Comparison of ENCODE assay signal across 22 cellular contexts in genomic region chr15:23570466-23570865, GRCh38. TPM values are rescaled to one million over a fixed set of nuclear protein-coding genes. Genes with fewer than 3 reads are reported as not detected.
A peak's percentile ranks its signal among the peaks of the same experiment; 100 is the strongest.
DNase-seq lines count a peak whose midpoint lies in the region; ATAC-seq and TF ChIP-seq lines count a peak whose summit lies in the region.
"Had no signal": no experiment of that assay in that cellular context is flagged by ENCODE, and none has a peak within 500 bp of the region (broad histone marks: within the 10 kb centered on the region; RNA-seq: fewer than 3 reads in every experiment).

No MANE protein-coding gene starts in this region.

- no peaks in the 10 kb centered on the region for H3K9me3 ChIP-seq in HCT116 (ENCODE audit: control insufficient read depth in 1 of 2, insufficient read depth in 1 of 2, low read depth in 1 of 2, low read length in 2 of 2)
- H3K9me3 ChIP-seq in CD4-positive, alpha-beta memory T cell (ENCODE audit: control insufficient read depth in 1 of 2, low read length in 2 of 2), result no peaks in the 10 kb centered on the region
- H3K9me3 ChIP-seq: adrenal gland, Caco-2, neutrophil, upper lobe of right lung had no signal

- RAD21 ChIA-PET in HCT116 (lab: Charles Lee; ENCODE audit: low non-redundant PET in 1 of 2, low total read pairs in 2 of 2, uncharacterized antibody in 2 of 2, unreplicated experiment in 2 of 2), result no interaction called here

- POLR2A ChIA-PET in HCT116 (lab: Charles Lee), result no interaction called here
- POLR2A ChIA-PET in CD4-positive, alpha-beta memory T cell (lab: Charles Lee; ENCODE audit: partially characterized antibody), result no interaction called here

- no peaks in the 10 kb centered on the region for H3K9me2 ChIP-seq in HCT116 (ENCODE audit: insufficient read depth)

- ATAC-seq in HCT116 (no peak), HG02571 (IDR thresholded peaks at IDR 0.05; ENCODE audit: unreplicated experiment) (no peak), HG03342 (IDR thresholded peaks at IDR 0.05; ENCODE audit: unreplicated experiment) (no peak)
- ATAC-seq: right cardiac atrium; stimulated activated naive CD8-positive, alpha-beta T cell treated with anti-CD3 and anti-CD28 coated beads, Interleukin-15, Interleukin-2, amounts not matched to agents 100 U/mL and 50 U/mL, for 24 hours; upper lobe of right lung had no signal

- H3K9me3 Mint-ChIP-seq in progenitor cell of endocrine pancreas (ENCODE audit: low read depth), result peaks cover 19% of the 10 kb centered on the region
- H3K9me3 Mint-ChIP-seq in CD4-positive, alpha-beta memory T cell, result peaks cover 0 to 5% (median 0%) of the 10 kb centered on the region in 8 donors

- H3K79me2 ChIP-seq in HCT116 (ENCODE audit: insufficient read depth, low read length), result peaks cover 97% of the 10 kb centered on the region

- in situ Hi-C loops in SK-MEL-5 (cut with HindIII; ENCODE audit: low pct_unique_long_range_greater_than_20kb, low sequenced_read_pairs), result no loop called here

- CTCF ChIA-PET in HCT116 (lab: Charles Lee), result no interaction called here
- CTCF ChIA-PET in CD4-positive, alpha-beta memory T cell (lab: Charles Lee; ENCODE audit: partially characterized antibody), result no interaction called here

- no peak for TF ChIP-seq RAD21 in HCT116 (IDR thresholded peaks at IDR 0.05; ENCODE audit: low read depth)

- H3K4me1 ChIP-seq in HCT116 (ENCODE audit: control insufficient read depth in 1 of 2, insufficient read depth in 2 of 2, low read length in 2 of 2), result peaks cover 8 to 24% of the 10 kb centered on the region in 2 experiments; a peak in 3 of 4 replicates
- no peaks in the 10 kb centered on the region for H3K4me1 ChIP-seq in CD4-positive, alpha-beta memory T cell (ENCODE audit: insufficient read depth, low read length)
- H3K4me1 ChIP-seq: adrenal gland, upper lobe of right lung had no signal

- H3K4me3 Mint-ChIP-seq in progenitor cell of endocrine pancreas (ENCODE audit: low read depth), result peak overlapping the region; percentile 14
- H3K4me3 Mint-ChIP-seq in CD4-positive, alpha-beta memory T cell, result no peak overlapping the region

- H4K20me1 ChIP-seq in HCT116 (ENCODE audit: insufficient read depth), result no peaks in the 10 kb centered on the region

- peaks cover 3% of the 10 kb centered on the region for H3K36me3 Mint-ChIP-seq in progenitor cell of endocrine pancreas (ENCODE audit: insufficient read depth)
- peaks cover 0 to 5% of the 10 kb centered on the region in 2 donors for H3K36me3 Mint-ChIP-seq in CD4-positive, alpha-beta memory T cell

- DNase-seq in HCT116 (ENCODE audit: low read depth, low spot score) (peak; percentile 8), SK-MEL-5 (ENCODE audit: low read depth, low spot score) (peak; percentile 96), inferior parietal cortex (ENCODE audit: extremely low spot score) (peak; percentile 32), progenitor cell of endocrine pancreas (ENCODE audit: low spot score, unreplicated experiment) (no peak)
- DNase-seq in CD4-positive, alpha-beta memory T cell, result no peak
- DNase-seq: activated CD4-positive, alpha-beta T cell treated with anti-CD3 and anti-CD28 coated beads for 4 hours; activated CD8-positive, alpha-beta memory T cell treated with anti-CD3 and anti-CD28 coated beads, Interleukin-2, amount 50 U/mL, for 48 hours; activated effector memory CD4-positive, alpha-beta T cell treated with anti-CD3 and anti-CD28 coated beads, Interleukin-2, amount 50 U/mL, for 16 hours; adrenal gland; Caco-2; cerebellar nuclear complex; HCEC 1CT; NCI-H1694; NCI-H446 treated with DMSO at 0.1 percent for 48 hours; right cardiac atrium; stimulated activated naive CD8-positive, alpha-beta T cell treated with anti-CD3 and anti-CD28 coated beads, Interleukin-15, Interleukin-2, amounts not matched to agents 100 U/mL and 50 U/mL, for 24 hours; SW 1271; upper lobe of right lung had no signal

- H3K4me3 ChIP-seq in HCT116 (replicated peaks in 1 of 2; ENCODE audit: low read depth in 1 of 2, low read length in 2 of 2), result no peak overlapping the region
- H3K4me3 ChIP-seq in CD4-positive, alpha-beta memory T cell (ENCODE audit: low read length in 2 of 2), result no peak overlapping the region
- H3K4me3 ChIP-seq: adrenal gland, upper lobe of right lung had no signal

- H3K27me3 ChIP-seq in HCT116 (ENCODE audit: insufficient read depth, low read length), result no peaks in the 10 kb centered on the region
- H3K27me3 ChIP-seq in CD4-positive, alpha-beta memory T cell (ENCODE audit: insufficient read depth, low read length), result no peaks in the 10 kb centered on the region
- H3K27me3 ChIP-seq: adrenal gland, neutrophil, upper lobe of right lung had no signal

- no peak overlapping the region for H3K27ac ChIP-seq in HCT116 (ENCODE audit: low read depth, low read length)
- H3K27ac ChIP-seq in CD4-positive, alpha-beta memory T cell (ENCODE audit: low read depth, low read length), result no peak overlapping the region
- H3K27ac ChIP-seq: adrenal gland, neutrophil, upper lobe of right lung had no signal

- H3K4me1 Mint-ChIP-seq in progenitor cell of endocrine pancreas (ENCODE audit: low read depth), result peaks cover 22% of the 10 kb centered on the region
- H3K4me1 Mint-ChIP-seq in CD4-positive, alpha-beta memory T cell, result peaks cover 0 to 14% (median 0%) of the 10 kb centered on the region in 4 donors

- BruUV-seq in HCT116 (replicated peaks; lab: Mats Ljungman, UMichigan), result no TSS peak

- TF ChIP-seq CTCF in HCT116 (IDR thresholded peaks at IDR 0.05 in 2 of 3, conservative IDR thresholded peaks at IDR 0.05 in 1 of 3; ENCODE audit: borderline replicate concordance in 1 of 3, insufficient read depth in 1 of 3, low read depth in 2 of 3, low read length in 2 of 3) (no peak), progenitor cell of endocrine pancreas (IDR thresholded peaks at IDR 0.05; ENCODE audit: unreplicated experiment) (no peak)

- H3K27me3 Mint-ChIP-seq in progenitor cell of endocrine pancreas, result no peaks in the 10 kb centered on the region
- no peaks in the 10 kb centered on the region for H3K27me3 Mint-ChIP-seq in CD4-positive, alpha-beta memory T cell

- no peak overlapping the region for H3K4me2 ChIP-seq in HCT116 (ENCODE audit: low read length)

- H3K27ac Mint-ChIP-seq in progenitor cell of endocrine pancreas, result peak overlapping the region; percentile 98
- H3K27ac Mint-ChIP-seq in CD4-positive, alpha-beta memory T cell, result no peak overlapping the region

- intact Hi-C loops in HCT116 (cut with micrococcal nuclease), result no loop called here
- intact Hi-C loops in CD4-positive, alpha-beta memory T cell (cut with micrococcal nuclease), result no loop called here

- no peak overlapping the region for H3K9ac ChIP-seq in HCT116 (ENCODE audit: low read length)

- H2AFZ ChIP-seq in HCT116 (ENCODE audit: low read depth, low read length, poor library complexity, severe bottlenecking), result no peak overlapping the region

- TF ChIP-seq POLR2A in HCT116 (IDR thresholded peaks at IDR 0.05; ENCODE audit: borderline replicate concordance, extremely low read depth, insufficient read depth, insufficient read length), result no peak

- peaks cover 4 to 12% of the 10 kb centered on the region in 2 experiments; a peak in 3 of 4 replicates for H3K36me3 ChIP-seq in HCT116 (ENCODE audit: control insufficient read depth in 1 of 2, insufficient read depth in 2 of 2, low read length in 2 of 2)
- no peaks in the 10 kb centered on the region for H3K36me3 ChIP-seq in CD4-positive, alpha-beta memory T cell (ENCODE audit: insufficient read depth, low read length)
- H3K36me3 ChIP-seq: adrenal gland, neutrophil, upper lobe of right lung had no signal

TF ChIP-seq in HCT116, 20 proteins besides CTCF, POLR2A, EP300 and RAD21:
- no peak for TF ChIP-seq TCF7L2 (IDR thresholded peaks at IDR 0.05; ENCODE audit: borderline replicate concordance, extremely low read depth, insufficient read depth, insufficient read length)
- no peak for TF ChIP-seq EZH2 (IDR thresholded peaks at IDR 0.05)
- TF ChIP-seq CBX3 (IDR thresholded peaks at IDR 0.05; ENCODE audit: low read depth), result no peak
- no peak for TF ChIP-seq SRF (IDR thresholded peaks at IDR 0.05; ENCODE audit: low read depth)
- no peak for TF ChIP-seq SP1 (IDR thresholded peaks at IDR 0.05; ENCODE audit: low read depth)
- TF ChIP-seq ZNF274 (IDR thresholded peaks at IDR 0.05; ENCODE audit: low read depth, low read length), result no peak
- TF ChIP-seq, protein P1, sequence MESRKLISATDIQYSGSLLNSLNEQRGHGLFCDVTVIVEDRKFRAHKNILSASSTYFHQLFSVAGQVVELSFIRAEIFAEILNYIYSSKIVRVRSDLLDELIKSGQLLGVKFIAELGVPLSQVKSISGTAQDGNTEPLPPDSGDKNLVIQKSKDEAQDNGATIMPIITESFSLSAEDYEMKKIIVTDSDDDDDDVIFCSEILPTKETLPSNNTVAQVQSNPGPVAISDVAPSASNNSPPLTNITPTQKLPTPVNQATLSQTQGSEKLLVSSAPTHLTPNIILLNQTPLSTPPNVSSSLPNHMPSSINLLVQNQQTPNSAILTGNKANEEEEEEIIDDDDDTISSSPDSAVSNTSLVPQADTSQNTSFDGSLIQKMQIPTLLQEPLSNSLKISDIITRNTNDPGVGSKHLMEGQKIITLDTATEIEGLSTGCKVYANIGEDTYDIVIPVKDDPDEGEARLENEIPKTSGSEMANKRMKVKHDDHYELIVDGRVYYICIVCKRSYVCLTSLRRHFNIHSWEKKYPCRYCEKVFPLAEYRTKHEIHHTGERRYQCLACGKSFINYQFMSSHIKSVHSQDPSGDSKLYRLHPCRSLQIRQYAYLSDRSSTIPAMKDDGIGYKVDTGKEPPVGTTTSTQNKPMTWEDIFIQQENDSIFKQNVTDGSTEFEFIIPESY (IDR thresholded peaks at IDR 0.05; ENCODE audit: extremely low read depth, insufficient replicate concordance, low read length), result no peak
- no peak for TF ChIP-seq ZFX (IDR thresholded peaks at IDR 0.05)

RNA-seq across cellular contexts. Expression of gene MKRN3, which starts 5.0 kb away (rescaled TPM):
- total RNA-seq in HCT116 (2021; ENCODE audit: unreplicated experiment), result 10.1 TPM
- polyA plus RNA-seq in HCT116 (2012), result 4.9 and 5.7 TPM in 2 replicates
- not detected in 2 replicates for total RNA-seq in SK-MEL-5 (2014; rRNA removed; shearing (Covaris generic))
- polyA plus RNA-seq in SK-MEL-5 (2015; cell fraction: cytosol; rRNA removed), result not detected in 2 replicates
- 0.23 TPM in 1 of 2 replicates, not detected in the other for polyA plus RNA-seq in SK-MEL-5 (2015; cell fraction: nucleus; rRNA removed)
- 0.24 and 0.46 TPM in 2 replicates for total RNA-seq in progenitor cell of endocrine pancreas
- 10 to 100 TPM in 1 of 2 experiments, 1 to 10 TPM in 1; 9.9 to 10.9 TPM for total RNA-seq in CD4-positive, alpha-beta memory T cell
- 1 to 10 TPM in 1 of 2 donors, under 1 TPM in 1; 0.64 to 2.6 TPM for polyA plus RNA-seq in CD4-positive, alpha-beta memory T cell
- total RNA-seq: mesenteric fat pad had no signal

Comparison
In these comparisons a context has a peak if more than half of its experiments do, and no peak if none do; other contexts are left out.
1. DNase-seq: peak in HCT116 (single experiment), SK-MEL-5 (single experiment) and inferior parietal cortex (single experiment); none in progenitor cell of endocrine pancreas (single experiment) and CD4-positive, alpha-beta memory T cell (0 of 5).